9 cellular contexts compared by ENCODE assay signal in the genomic region with DNA sequence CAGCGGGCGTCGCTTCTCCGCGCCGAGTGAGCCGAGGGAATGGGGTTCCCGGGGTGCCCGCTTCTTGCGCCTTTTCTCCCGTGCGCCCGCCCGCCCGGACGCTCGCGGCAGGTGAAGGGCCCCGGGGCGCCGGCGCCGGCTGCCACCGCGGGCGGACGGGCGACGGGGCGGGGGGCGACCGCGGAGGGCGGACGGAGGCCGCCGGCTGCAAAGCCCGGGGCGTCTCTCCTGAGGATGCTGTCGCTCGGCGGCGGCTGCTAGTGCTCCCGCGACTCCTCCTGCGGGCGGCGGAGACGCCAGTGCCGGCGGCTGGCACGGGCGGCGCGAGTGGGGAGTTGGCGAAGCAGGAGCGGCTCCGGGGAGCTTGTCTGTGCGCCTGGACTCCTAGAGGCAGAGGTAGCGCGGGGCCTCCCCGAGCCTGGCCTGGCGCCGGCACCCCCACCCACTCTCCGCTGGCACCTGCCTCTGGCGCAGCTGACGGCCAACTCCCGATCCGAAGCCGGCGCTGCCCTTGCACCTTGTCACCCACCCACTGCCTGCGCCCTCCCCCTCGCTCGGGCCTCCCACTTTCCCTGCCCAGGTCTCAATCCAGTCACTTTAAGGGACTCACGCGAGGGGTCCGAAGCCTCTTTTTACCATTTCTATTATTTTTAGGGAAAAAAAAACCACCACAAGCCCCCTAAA. TPM values are rescaled to one million over a fixed set of nuclear protein-coding genes. Genes with fewer than 3 reads are reported as not detected.
DNase-seq lines count a peak whose midpoint lies in the region; ATAC-seq and TF ChIP-seq lines count a peak whose summit lies in the region.
"Had no signal": no experiment of that assay in that cellular context is flagged by ENCODE, and none has a peak within 500 bp of the region (broad histone marks: within the 10 kb centered on the region; RNA-seq: fewer than 3 reads in every experiment).

A gene (minus strand): TSS at position 487 of the 684 bp plus-strand sequence. CDS start 701 bp downstream, outside the sequence.

- peak within 1 kb of the TSS; percentile 51 to 84 (median 70) for H3K4me3 ChIP-seq in heart right ventricle
- H3K4me3 ChIP-seq: SJSA1 had no signal

- H3K4me3 Mint-ChIP-seq in activated T-cell treated with anti-CD3 and anti-CD28 coated beads, Interleukin-2, amount 50 U/mL, for 72 hours = peak within 1 kb of the TSS; percentile 47 to 79

- no peak within 1 kb of the TSS for H3K27ac Mint-ChIP-seq in activated T-cell treated with anti-CD3 and anti-CD28 coated beads, Interleukin-2, amount 50 U/mL, for 72 hours

- peaks cover 0 to 1% of the 10 kb centered on the region in 2 donors for H3K36me3 Mint-ChIP-seq in activated T-cell treated with anti-CD3 and anti-CD28 coated beads, Interleukin-2, amount 50 U/mL, for 72 hours (ENCODE audit: insufficient read depth in 2 of 2)

- peaks cover 0 to 8% (median 0%) of the 10 kb centered on the region in 9 donors for H3K36me3 ChIP-seq in heart right ventricle
- H3K36me3 ChIP-seq: SJSA1 had no signal

- peaks cover 0 to 70% (median 18%) of the 10 kb centered on the region in 9 donors for H3K4me1 ChIP-seq in heart right ventricle

- peaks cover 5% of the 10 kb centered on the region for H3K4me1 Mint-ChIP-seq in activated T-cell treated with anti-CD3 and anti-CD28 coated beads, Interleukin-2, amount 50 U/mL, for 72 hours (ENCODE audit: low read depth)

- H3K9me3 Mint-ChIP-seq in activated T-cell treated with anti-CD3 and anti-CD28 coated beads, Interleukin-2, amount 50 U/mL, for 72 hours = no peaks in the 10 kb centered on the region

- peak within 1 kb of the TSS; percentile 50 to 96 (median 75) for H3K27ac ChIP-seq in heart right ventricle
- H3K27ac ChIP-seq: SJSA1 had no signal

- WGBS in heart right ventricle, 2 donors = 3 to 4% methylated on average over 28 to 77 of the region's 77 CpGs

- H3K9me3 ChIP-seq in heart right ventricle = no peaks in the 10 kb centered on the region

- peak; percentile 37 to 67 for DNase-seq in NCI-H2081 (lab: John Stamatoyannopoulos, UW)
- DNase-seq in NCI-H2081 treated with DMSO at 0.1 percent for 48 hours (lab: John Stamatoyannopoulos, UW) = no peak
- DNase-seq in activated T-cell treated with anti-CD3 and anti-CD28 coated beads, Interleukin-2, amount 50 U/mL, for 72 hours = peak; percentile 14 to 18
- peak; percentile 38 to 61 for DNase-seq in heart right ventricle
- DNase-seq in posterior vena cava (ENCODE audit: low spot score) = peak; percentile 88
- DNase-seq in activated effector memory CD4-positive, alpha-beta T cell treated with anti-CD3 and anti-CD28 coated beads, Interleukin-2, amount 50 U/mL, for 16 hours = no peak
- DNase-seq in stimulated activated naive CD4-positive, alpha-beta T cell treated with Interleukin-2 at 50 U/mL for 16 hours (lab: John Stamatoyannopoulos, UW) = no peak
- no peak for DNase-seq in NOMO-1 treated with DMSO at 0.1 percent for 48 hours (lab: John Stamatoyannopoulos, UW; ENCODE audit: unreplicated experiment)

- intact Hi-C loops in heart right ventricle (cut with DNase I) (loop anchor here in 2 of 10 donors (10.0 kb wide), 2 partner anchors 144 to 154 kb away; no protein-coding TSS in a partner anchor), posterior vena cava (cut with DNase I) (no loop called here)

- peaks cover 78% of the 10 kb centered on the region for H3K27me3 Mint-ChIP-seq in activated T-cell treated with anti-CD3 and anti-CD28 coated beads, Interleukin-2, amount 50 U/mL, for 72 hours (ENCODE audit: low read depth)

- ATAC-seq in activated T-cell treated with anti-CD3 and anti-CD28 coated beads, Interleukin-2, amount 50 U/mL, for 72 hours (replicated peaks in 1 of 2) = peak; percentile 41 to 47
- ATAC-seq in heart right ventricle = peak; percentile 9 to 68 (median 42)

- peaks cover 0 to 41% (median 0%) of the 10 kb centered on the region in 7 donors for H3K27me3 ChIP-seq in heart right ventricle

- TF ChIP-seq CTCF in heart right ventricle (IDR thresholded peaks at IDR 0.05) = no peak

RNA-seq across cellular contexts. Expression of the gene that starts here (rescaled TPM):
- total RNA-seq in activated T-cell treated with anti-CD3 and anti-CD28 coated beads, Interleukin-2, amount 50 U/mL, for 72 hours = not detected
- total RNA-seq in heart right ventricle (10 to 100 TPM in 1 of 10 donors, 1 to 10 TPM in 9; 3.1 to 18.1 (median 7.7) TPM), posterior vena cava (10 to 100 TPM; 17.6 to 29.9 TPM)
- polyA plus RNA-seq in heart right ventricle = 10 to 100 TPM in 1 of 2 donors, 1 to 10 TPM in 1; 3.1 to 12.4 TPM
- total RNA-seq: SJSA1 had no signal

Comparison
In these comparisons a context has a peak if more than half of its experiments do, and no peak if none do; other contexts are left out.
1. DNase-seq: peak in NCI-H2081 (2 of 2), heart right ventricle (2 of 2) and posterior vena cava (single experiment); none in NCI-H2081 treated with DMSO at 0.1 percent for 48 hours (single experiment), activated effector memory CD4-positive, alpha-beta T cell treated with anti-CD3 and anti-CD28 coated beads, Interleukin-2, amount 50 U/mL, for 16 hours (single experiment), stimulated activated naive CD4-positive, alpha-beta T cell treated with Interleukin-2 at 50 U/mL for 16 hours (single experiment) and NOMO-1 treated with DMSO at 0.1 percent for 48 hours (single experiment).
2. Peak in DNase-seq and ATAC-seq in activated T-cell treated with anti-CD3 and anti-CD28 coated beads, Interleukin-2, amount 50 U/mL, for 72 hours; RNA of the gene not detected or under 1 TPM.